12 cellular contexts compared by ENCODE assay signal in the genomic region with DNA sequence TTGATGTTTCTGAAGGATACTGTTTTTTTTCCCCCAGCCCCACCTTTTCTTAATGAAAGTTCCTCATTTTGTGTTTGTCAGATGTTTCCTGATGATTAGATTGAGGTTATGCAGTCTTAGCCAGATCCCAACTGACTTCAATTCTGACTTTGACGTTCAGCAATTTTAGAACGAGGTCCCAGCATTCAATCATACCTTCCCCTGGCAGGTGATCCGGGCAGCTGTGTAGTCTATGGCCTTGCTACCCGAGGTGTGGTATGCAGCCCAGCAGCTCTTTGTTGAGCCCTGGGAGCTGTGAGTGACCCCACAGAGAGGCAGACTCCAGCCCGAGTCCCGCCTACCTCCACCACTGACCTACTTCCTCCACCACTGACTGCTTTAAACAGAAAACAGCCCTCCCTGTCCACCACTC.
DNase-seq lines count a peak whose midpoint lies in the region; ATAC-seq lines count a peak whose summit lies in the region.
"Had no signal": no experiment of that assay in that cellular context is flagged by ENCODE, and none has a peak within 500 bp of the region (broad histone marks: within the 10 kb centered on the region; RNA-seq: fewer than 3 reads in every experiment).

No MANE protein-coding gene starts in this region.

- H3K27me3 Mint-ChIP-seq in activated naive CD8-positive, alpha-beta T cell = no peaks in the 10 kb centered on the region
- H3K27me3 Mint-ChIP-seq in memory B cell = no peaks in the 10 kb centered on the region

- peak overlapping the region; percentile 95 for H3K27ac Mint-ChIP-seq in activated naive CD8-positive, alpha-beta T cell
- peak overlapping the region; percentile 91 for H3K27ac Mint-ChIP-seq in memory B cell

- no peaks in the 10 kb centered on the region for H3K4me1 ChIP-seq in SJCRH30

- H3K9me3 ChIP-seq in SJCRH30 (replicated peaks) = no peaks in the 10 kb centered on the region

- peaks cover 90% of the 10 kb centered on the region for H3K4me1 Mint-ChIP-seq in activated naive CD8-positive, alpha-beta T cell (ENCODE audit: low read depth)
- H3K4me1 Mint-ChIP-seq in memory B cell = peaks cover 50% of the 10 kb centered on the region

- no peaks in the 10 kb centered on the region for H3K36me3 ChIP-seq in SJCRH30

- H3K27ac ChIP-seq in SJCRH30 = no peak overlapping the region
- H3K27ac ChIP-seq: brain microvascular endothelial cell had no signal

- H3K36me3 Mint-ChIP-seq in activated naive CD8-positive, alpha-beta T cell = peaks cover 23% of the 10 kb centered on the region
- peaks cover 42% of the 10 kb centered on the region for H3K36me3 Mint-ChIP-seq in memory B cell

- in situ Hi-C loops in KBM-7 (cut with MboI; ENCODE audit: low pct_unique_long_range_greater_than_20kb, low sequenced_read_pairs) = no loop called here

- H3K27me3 ChIP-seq in SJCRH30 = no peaks in the 10 kb centered on the region
- H3K27me3 ChIP-seq: brain microvascular endothelial cell had no signal

- no peak overlapping the region for H3K4me3 Mint-ChIP-seq in activated naive CD8-positive, alpha-beta T cell
- peak overlapping the region; percentile 73 for H3K4me3 Mint-ChIP-seq in memory B cell

- peak; percentile 53 for DNase-seq in CD1c-positive myeloid dendritic cell (ENCODE audit: extremely low spot score)
- DNase-seq in KBM-7 = peak; percentile 98
- peak in 1 of 2 donors; percentile 52 for DNase-seq in memory B cell (ENCODE audit: low spot score in 2 of 2)
- DNase-seq in hepatic stellate cell (ENCODE audit: low spot score) = no peak
- no peak for DNase-seq in SJCRH30
- DNase-seq in hippocampal formation (lab: John Stamatoyannopoulos, UW) = no peak
- no peak for DNase-seq in NCI-H1436 treated with DMSO at 0.1 percent for 48 hours (lab: John Stamatoyannopoulos, UW)
- DNase-seq: brain microvascular endothelial cell, kidney glomerular epithelial cell, NCI-H2107, SHP77 had no signal

- H3K9me3 Mint-ChIP-seq in activated naive CD8-positive, alpha-beta T cell (ENCODE audit: low read depth) = no peaks in the 10 kb centered on the region
- no peaks in the 10 kb centered on the region for H3K9me3 Mint-ChIP-seq in memory B cell

- no peak overlapping the region for H3K4me3 ChIP-seq in SJCRH30

- peak; percentile 58 for ATAC-seq in memory B cell (ENCODE audit: low read depth)

Comparison
In these comparisons a context has a peak if more than half of its experiments do, and no peak if none do; other contexts are left out.
1. DNase-seq: peak in CD1c-positive myeloid dendritic cell (single experiment) and KBM-7 (single experiment); none in hepatic stellate cell (single experiment), SJCRH30 (0 of 2), hippocampal formation (0 of 2) and NCI-H1436 treated with DMSO at 0.1 percent for 48 hours (single experiment).